Comparison of ENCODE assay signal across 8 cellular contexts in genomic region chr20:62382306-62383198, GRCh38. TPM values are rescaled to one million over a fixed set of nuclear protein-coding genes. Genes with fewer than 3 reads are reported as not detected.
DNase-seq lines count a peak whose midpoint lies in the region; ATAC-seq and TF ChIP-seq lines count a peak whose summit lies in the region.

No MANE protein-coding gene starts in this region.

- no peak for TF ChIP-seq POLR2A in tibial nerve (IDR thresholded peaks at IDR 0.05)

- H3K36me3 Mint-ChIP-seq in CD8-positive, alpha-beta memory T cell, result peaks cover 4 to 20% (median 5%) of the 10 kb centered on the region in 3 donors
- peaks cover 8% of the 10 kb centered on the region for H3K36me3 Mint-ChIP-seq in osteocyte (ENCODE audit: unreplicated experiment)

- peak; percentile 62 to 78 (median 66) for DNase-seq in CD8-positive, alpha-beta memory T cell
- peak; percentile 63 for DNase-seq in LoVo (ENCODE audit: low spot score)
- peak; percentile 93 for DNase-seq in RWPE1 (ENCODE audit: low spot score)
- peak; percentile 62 for DNase-seq in activated T-helper 1 cell treated with Interleukin-2 at 50 U/mL for 16 hours (ENCODE audit: low read depth)
- DNase-seq in fibroblast of pulmonary artery (ENCODE audit: low read depth), result peak; percentile 77
- DNase-seq in osteocyte (ENCODE audit: extremely low spot score, unreplicated experiment), result no peak
- DNase-seq in tibial nerve (ENCODE audit: low spot score in 2 of 2), result peak; percentile 49 to 68

- H3K36me3 ChIP-seq in CD8-positive, alpha-beta memory T cell (ENCODE audit: insufficient read depth, low read length), result peaks cover 5% of the 10 kb centered on the region
- no peaks in the 10 kb centered on the region for H3K36me3 ChIP-seq in tibial nerve

- POLR2A ChIA-PET in CD8-positive, alpha-beta memory T cell (lab: Charles Lee), result interaction anchor here (0.8 kb wide), 1 partner anchor 134 kb away, joined by 3 read pairs; no protein-coding TSS in a partner anchor
- POLR2A ChIA-PET in RWPE1 (lab: Yijun Ruan, JAX; ENCODE audit: low non-redundant PET), result interaction anchor here (0.5 to 2.8 kb wide), 5 partner anchors 13 to 500 kb away, joined by 4 to 22 read pairs (median 5); partner anchors contain the start of gene LAMA5

- no peaks in the 10 kb centered on the region for H3K27me3 ChIP-seq in CD8-positive, alpha-beta memory T cell (ENCODE audit: insufficient read depth, low read length, poor library complexity, severe bottlenecking)
- H3K27me3 ChIP-seq in tibial nerve, result no peaks in the 10 kb centered on the region

- peaks cover 33 to 38% (median 34%) of the 10 kb centered on the region in 3 donors for H3K4me1 Mint-ChIP-seq in CD8-positive, alpha-beta memory T cell
- peaks cover 40% of the 10 kb centered on the region for H3K4me1 Mint-ChIP-seq in osteocyte (ENCODE audit: unreplicated experiment)

- peaks cover 19% of the 10 kb centered on the region for H3K4me1 ChIP-seq in CD8-positive, alpha-beta memory T cell (ENCODE audit: insufficient read depth, low read length)
- peaks cover 0 to 48% (median 26%) of the 10 kb centered on the region in 4 donors for H3K4me1 ChIP-seq in tibial nerve

- H3K27ac ChIP-seq in CD8-positive, alpha-beta memory T cell (ENCODE audit: low read depth, low read length), result no peak overlapping the region
- H3K27ac ChIP-seq in RWPE1 (peak overlapping the region; percentile 81), tibial nerve (peak overlapping the region in 2 of 4 donors; percentile 40 to 68)

- 36 to 47% methylated on average over 14 to 17 of the region's 18 CpGs for WGBS in tibial nerve, 2 donors

- peak overlapping the region in 2 of 7 donors; percentile 55 to 79 for H3K4me3 Mint-ChIP-seq in CD8-positive, alpha-beta memory T cell
- H3K4me3 Mint-ChIP-seq in osteocyte (ENCODE audit: unreplicated experiment), result no peak overlapping the region

- CTCF ChIA-PET in CD8-positive, alpha-beta memory T cell (lab: Charles Lee), result interaction anchor here (0.7 to 3.4 kb wide), 11 partner anchors 11 to 372 kb away, joined by 3 to 14 read pairs (median 5); partner anchors contain the start of gene LAMA5
- CTCF ChIA-PET in RWPE1 (lab: Yijun Ruan, JAX), result interaction anchor here (0.5 to 3.7 kb wide), 27 partner anchors 8 to 1323 kb away, joined by 3 to 173 read pairs (median 4); partner anchors contain the start of genes ADRM1 and LAMA5

- no peaks in the 10 kb centered on the region for H3K9me3 Mint-ChIP-seq in CD8-positive, alpha-beta memory T cell
- no peaks in the 10 kb centered on the region for H3K9me3 Mint-ChIP-seq in osteocyte (ENCODE audit: unreplicated experiment)

- ATAC-seq in GM21360 (IDR thresholded peaks at IDR 0.05; ENCODE audit: unreplicated experiment), result peak; percentile 55

- no peaks in the 10 kb centered on the region for H3K27me3 Mint-ChIP-seq in CD8-positive, alpha-beta memory T cell
- no peaks in the 10 kb centered on the region for H3K27me3 Mint-ChIP-seq in osteocyte (ENCODE audit: unreplicated experiment)

- TF ChIP-seq CTCF in RWPE1 (conservative IDR thresholded peaks at IDR 0.05; ENCODE audit: low read depth) (peak; percentile 100), fibroblast of pulmonary artery (IDR thresholded peaks at IDR 0.05; ENCODE audit: low read length, missing control alignments) (peak; percentile 88), osteocyte (IDR thresholded peaks at IDR 0.05) (peak; percentile 95), tibial nerve (IDR thresholded peaks at IDR 0.05) (peak; percentile 86 to 93 (median 91))

- no peak overlapping the region for H3K4me3 ChIP-seq in CD8-positive, alpha-beta memory T cell (ENCODE audit: low read length)
- H3K4me3 ChIP-seq in fibroblast of pulmonary artery (replicated peaks; ENCODE audit: low read depth, low read length), result no peak overlapping the region
- H3K4me3 ChIP-seq in tibial nerve, result no peak overlapping the region

- TF ChIP-seq EP300 in tibial nerve (IDR thresholded peaks at IDR 0.05), result peak in 1 of 2 donors; percentile 10

- H3K9me3 ChIP-seq in CD8-positive, alpha-beta memory T cell (ENCODE audit: low read length), result no peaks in the 10 kb centered on the region
- H3K9me3 ChIP-seq in tibial nerve, result no peaks in the 10 kb centered on the region

- peak overlapping the region; percentile 54 to 90 (median 76) for H3K27ac Mint-ChIP-seq in CD8-positive, alpha-beta memory T cell
- H3K27ac Mint-ChIP-seq in osteocyte (ENCODE audit: unreplicated experiment), result peak overlapping the region; percentile 27

RNA-seq across cellular contexts. Expression of gene RPS21, which starts 4.4 kb away (rescaled TPM):
- 1,000 to 10,000 TPM; 2,034 to 2,072 TPM for total RNA-seq in CD8-positive, alpha-beta memory T cell
- 2,161 TPM for polyA plus RNA-seq in CD8-positive, alpha-beta memory T cell
- total RNA-seq in osteocyte (1,013 and 1,039 TPM in 2 replicates), tibial nerve (1,000 to 10,000 TPM; 1,371 to 3,195 (median 1,826) TPM)

RNA-seq across cellular contexts. Expression of gene LAMA5, which starts 15.4 kb away (rescaled TPM):
- under 1 TPM; 0.13 to 0.78 TPM for total RNA-seq in CD8-positive, alpha-beta memory T cell
- not detected for polyA plus RNA-seq in CD8-positive, alpha-beta memory T cell
- total RNA-seq in osteocyte (201 and 204 TPM in 2 replicates), tibial nerve (100 to 1,000 TPM in 3 of 4 donors, 10 to 100 TPM in 1; 95.2 to 230 (median 139) TPM)

RNA-seq across cellular contexts. Expression of gene CABLES2, which starts 24.5 kb away (rescaled TPM):
- 1 to 10 TPM; 8.6 to 9.2 TPM for total RNA-seq in CD8-positive, alpha-beta memory T cell
- 3.2 TPM for polyA plus RNA-seq in CD8-positive, alpha-beta memory T cell
- total RNA-seq in osteocyte (7.8 and 8.8 TPM in 2 replicates), tibial nerve (1 to 10 TPM; 1.1 to 9.9 (median 6.2) TPM)

RNA-seq across cellular contexts. Expression of gene RBBP8NL, which starts 44.8 kb away (rescaled TPM):
- total RNA-seq in CD8-positive, alpha-beta memory T cell, result not detected
- not detected for polyA plus RNA-seq in CD8-positive, alpha-beta memory T cell
- total RNA-seq in osteocyte, result not detected in 2 replicates
- not detected for total RNA-seq in tibial nerve

Comparison
In these comparisons a context has a peak if more than half of its experiments do, and no peak if none do; other contexts are left out.
1. RNA of gene LAMA5, which starts 15.4 kb away (total RNA-seq): 201 to 204 TPM in osteocyte and 95.2 to 230 TPM in tibial nerve; 0.13 to 0.78 TPM in CD8-positive, alpha-beta memory T cell; every median in the first group is over 10 times any median in the second.
2. Peak in every context shown above with its lines, with median percentiles within 50 percentile points of each other: CTCF ChIP-seq.